In genomic region chr11:123584186-123584585, GRCh38 we compare ENCODE assay signal across 36 cellular contexts.
"Had no signal": no experiment of that assay in that cellular context is flagged by ENCODE, and none has a peak within 500 bp of the region (broad histone marks: within the 10 kb centered on the region; RNA-seq: fewer than 3 reads in every experiment).

No MANE protein-coding gene starts in this region.

- DNase-seq: activated B cell treated with CpG ODN at 0.5 μM for 24 hours; activated CD4-positive, alpha-beta memory T cell treated with anti-CD3 and anti-CD28 coated beads, Interleukin-2, amount 10 ng/mL, durations not matched to agents 7 days and 5 days; activated CD4-positive, alpha-beta T cell treated with anti-CD3 and anti-CD28 coated beads for 48 hours; activated CD4-positive, CD25-positive, alpha-beta regulatory T cell treated with anti-CD3 and anti-CD28 coated beads, Interleukin-2, amount 50 U/mL, for 72 hours; activated CD8-positive, alpha-beta memory T cell treated with anti-CD3 and anti-CD28 coated beads for 24 hours; activated CD8-positive, alpha-beta memory T cell treated with anti-CD3 and anti-CD28 coated beads, Interleukin-2, amount 10 ng/mL, durations not matched to agents 7 days and 5 days; activated CD8-positive, alpha-beta memory T cell treated with anti-CD3 and anti-CD28 coated beads, Interleukin-2, amount 50 U/mL, for 48 hours; activated effector memory CD4-positive, alpha-beta T cell treated with Interleukin-2 at 50 U/mL for 16 hours; activated naive CD4-positive, alpha-beta T cell treated with anti-CD3 and anti-CD28 coated beads, Interleukin-2, amount 10 ng/mL, durations not matched to agents 7 days and 5 days; activated naive CD8-positive, alpha-beta T cell treated with anti-CD3 and anti-CD28 coated beads, Interleukin-2, amount 50 U/mL, for 24 hours; activated T-cell treated with anti-CD3 and anti-CD28 coated beads, Interleukin-2, amount 50 U/mL, for 48 hours; anterior cingulate cortex; caudate nucleus; cerebellar nuclear complex; MG63; MV-4-11; NCI-H1092; NCI-H1417; NCI-H146; NCI-H187; NCI-H2029 treated with DMSO at 0.1 percent for 48 hours; NCI-H2171 treated with DMSO at 0.1 percent for 48 hours; NCI-H2227 treated with DMSO at 0.1 percent for 48 hours; NCI-H446; NCI-H510A treated with DMSO at 0.1 percent for 48 hours; NCI-H526 treated with DMSO at 0.1 percent for 48 hours; PC-9; SIG-M5; SW 1271; T-helper 1 cell; T-helper 2 cell; T-helper 9 cell had no signal

- H3K9me3 Mint-ChIP-seq: activated B cell treated with CpG ODN at 0.5 μM for 24 hours; activated CD4-positive, alpha-beta memory T cell treated with anti-CD3 and anti-CD28 coated beads, Interleukin-2, amount 10 ng/mL, durations not matched to agents 7 days and 5 days; activated naive CD4-positive, alpha-beta T cell treated with anti-CD3 and anti-CD28 coated beads, Interleukin-2, amount 10 ng/mL, durations not matched to agents 7 days and 5 days; activated naive CD8-positive, alpha-beta T cell treated with anti-CD3 and anti-CD28 coated beads, Interleukin-2, amount 50 U/mL, for 24 hours; brain had no signal

- H3K27ac Mint-ChIP-seq: activated B cell treated with CpG ODN at 0.5 μM for 24 hours; activated CD4-positive, alpha-beta memory T cell treated with anti-CD3 and anti-CD28 coated beads, Interleukin-2, amount 10 ng/mL, durations not matched to agents 7 days and 5 days; activated CD8-positive, alpha-beta memory T cell treated with anti-CD3 and anti-CD28 coated beads, Interleukin-2, amount 10 ng/mL, durations not matched to agents 7 days and 5 days; activated naive CD4-positive, alpha-beta T cell treated with anti-CD3 and anti-CD28 coated beads, Interleukin-2, amount 10 ng/mL, durations not matched to agents 7 days and 5 days; activated naive CD8-positive, alpha-beta T cell; activated naive CD8-positive, alpha-beta T cell treated with anti-CD3 and anti-CD28 coated beads, Interleukin-2, amount 50 U/mL, for 24 hours; brain had no signal

- H3K36me3 Mint-ChIP-seq: activated naive CD4-positive, alpha-beta T cell treated with anti-CD3 and anti-CD28 coated beads, Interleukin-2, amount 10 ng/mL, durations not matched to agents 7 days and 5 days; activated naive CD8-positive, alpha-beta T cell; brain had no signal

- H3K4me3 Mint-ChIP-seq: activated B cell treated with CpG ODN at 0.5 μM for 24 hours; activated CD4-positive, alpha-beta memory T cell treated with anti-CD3 and anti-CD28 coated beads, Interleukin-2, amount 10 ng/mL, durations not matched to agents 7 days and 5 days; activated CD8-positive, alpha-beta memory T cell treated with anti-CD3 and anti-CD28 coated beads, Interleukin-2, amount 10 ng/mL, durations not matched to agents 7 days and 5 days; activated naive CD4-positive, alpha-beta T cell treated with anti-CD3 and anti-CD28 coated beads, Interleukin-2, amount 10 ng/mL, durations not matched to agents 7 days and 5 days; activated naive CD8-positive, alpha-beta T cell; activated naive CD8-positive, alpha-beta T cell treated with anti-CD3 and anti-CD28 coated beads, Interleukin-2, amount 50 U/mL, for 24 hours; brain had no signal

- ATAC-seq: activated CD8-positive, alpha-beta memory T cell treated with anti-CD3 and anti-CD28 coated beads, Interleukin-2, amount 10 ng/mL, durations not matched to agents 7 days and 5 days; activated naive CD8-positive, alpha-beta T cell treated with anti-CD3 and anti-CD28 coated beads, Interleukin-2, amount 50 U/mL, for 24 hours; Right ventricle myocardium inferior had no signal

- H3K27me3 Mint-ChIP-seq: activated B cell treated with CpG ODN at 0.5 μM for 24 hours; activated CD4-positive, alpha-beta memory T cell treated with anti-CD3 and anti-CD28 coated beads, Interleukin-2, amount 10 ng/mL, durations not matched to agents 7 days and 5 days; activated CD8-positive, alpha-beta memory T cell treated with anti-CD3 and anti-CD28 coated beads, Interleukin-2, amount 10 ng/mL, durations not matched to agents 7 days and 5 days; activated naive CD4-positive, alpha-beta T cell treated with anti-CD3 and anti-CD28 coated beads, Interleukin-2, amount 10 ng/mL, durations not matched to agents 7 days and 5 days; activated naive CD8-positive, alpha-beta T cell; brain had no signal

- H2AFZ ChIP-seq: PC-9 had no signal

- H3K27me3 ChIP-seq: MG63 had no signal

- H3K4me3 ChIP-seq: MG63, PC-9 had no signal

- H3K4me2 ChIP-seq: PC-9 had no signal

- H3K27ac ChIP-seq: PC-9, RWPE1 had no signal

- H3K36me3 ChIP-seq: MG63 had no signal

- H3K9me3 ChIP-seq: MG63 had no signal
